Comparison of ENCODE assay signal across 19 cellular contexts in the genomic region with DNA sequence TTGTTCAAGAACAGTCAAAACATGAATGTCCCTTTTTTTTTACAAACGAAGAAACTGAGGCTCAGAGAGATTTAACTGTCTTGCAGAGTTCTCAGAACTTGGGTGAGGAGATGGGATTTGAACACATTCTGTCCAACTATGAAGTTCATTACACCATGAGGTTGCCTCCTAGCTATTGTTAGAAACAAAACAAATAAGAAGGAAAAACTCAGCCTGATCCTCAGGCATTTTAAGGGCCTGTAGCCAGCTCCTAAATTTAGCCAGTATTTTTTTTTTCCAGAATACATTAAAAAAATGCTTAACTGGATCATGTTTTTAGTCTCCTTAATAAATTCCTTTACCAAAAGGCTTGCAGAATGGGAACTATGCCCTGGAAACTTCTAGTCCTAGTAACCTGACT.
DNase-seq lines count a peak whose midpoint lies in the region; ATAC-seq and TF ChIP-seq lines count a peak whose summit lies in the region.
"Had no signal": no experiment of that assay in that cellular context is flagged by ENCODE, and none has a peak within 500 bp of the region (broad histone marks: within the 10 kb centered on the region; RNA-seq: fewer than 3 reads in every experiment).

No MANE protein-coding gene starts in this region.

- WGBS in right cardiac atrium = 67% methylated on average over 1 of the region's 1 CpG

- H3K27me3 ChIP-seq in left ventricle myocardium inferior (ENCODE audit: low read depth) (no peaks in the 10 kb centered on the region), right cardiac atrium (ENCODE audit: control insufficient read depth, insufficient read depth) (no peaks in the 10 kb centered on the region), muscle layer of colon (ENCODE audit: control insufficient read depth in 1 of 2, insufficient read depth in 2 of 2, low read length in 2 of 2) (no peaks in the 10 kb centered on the region)
- H3K27me3 ChIP-seq: BE2C had no signal

- no peak overlapping the region for H3K9ac ChIP-seq in muscle layer of colon (ENCODE audit: low read length)
- H3K9ac ChIP-seq: GM23248 had no signal

- H3K27ac ChIP-seq in left ventricle myocardium inferior (replicated peaks) (peak overlapping the region; percentile 10), right cardiac atrium (ENCODE audit: low read length) (no peak overlapping the region), muscle layer of colon (ENCODE audit: low read depth, low read length) (peak overlapping the region; percentile 45)
- H3K27ac ChIP-seq: 22Rv1, GM23248, HL-60 had no signal

- H3K4me3 ChIP-seq in left ventricle myocardium inferior (no peak overlapping the region), right cardiac atrium (ENCODE audit: low read length) (no peak overlapping the region), muscle layer of colon (ENCODE audit: low read depth in 1 of 2, low read length in 2 of 2) (no peak overlapping the region)
- H3K4me3 ChIP-seq: GM23248 had no signal

- H3K36me3 ChIP-seq in left ventricle myocardium inferior = no peaks in the 10 kb centered on the region
- no peaks in the 10 kb centered on the region for H3K36me3 ChIP-seq in muscle layer of colon (ENCODE audit: insufficient read depth, low read length)
- H3K36me3 ChIP-seq: BE2C had no signal

- no peak for DNase-seq in left ventricle myocardium inferior
- no peak for DNase-seq in right cardiac atrium
- DNase-seq in stromal cell of bone marrow (ENCODE audit: low read depth) = peak; percentile 9
- no peak for DNase-seq in EL
- no peak for DNase-seq in effector CD8-positive, alpha-beta T cell (lab: John Stamatoyannopoulos, UW)
- no peak for DNase-seq in activated CD4-positive, alpha-beta T cell treated with anti-CD3 and anti-CD28 coated beads for 48 hours
- DNase-seq: BE2C; Calu3; CD4-positive, alpha-beta memory T cell; DMS53; GM23248; HCEC 1CT; NCI-H1105 treated with DMSO at 0.1 percent for 48 hours; NCI-H187; OCI-M1 had no signal

- no peaks in the 10 kb centered on the region for H3K9me3 ChIP-seq in left ventricle myocardium inferior (replicated peaks)
- no peaks in the 10 kb centered on the region for H3K9me3 ChIP-seq in right cardiac atrium (ENCODE audit: control insufficient read depth, low read length)
- no peaks in the 10 kb centered on the region for H3K9me3 ChIP-seq in muscle layer of colon (ENCODE audit: low read length)
- H3K9me3 ChIP-seq: BE2C had no signal

- H3K4me1 ChIP-seq in left ventricle myocardium inferior (peaks cover 8% of the 10 kb centered on the region), right cardiac atrium (ENCODE audit: control insufficient read depth, insufficient read depth, low read length) (no peaks in the 10 kb centered on the region), muscle layer of colon (ENCODE audit: insufficient read depth, low read length) (peaks cover 36% of the 10 kb centered on the region)
- H3K4me1 ChIP-seq: BE2C had no signal

- ATAC-seq in right cardiac atrium (no peak), GM21360 (IDR thresholded peaks at IDR 0.05; ENCODE audit: unreplicated experiment) (no peak)

- TF ChIP-seq CTCF in left ventricle myocardium inferior (IDR thresholded peaks at IDR 0.05; ENCODE audit: borderline replicate concordance) = no peak

- intact Hi-C loops in left ventricle myocardium inferior (cut with micrococcal nuclease) (no loop called here), right cardiac atrium (cut with DNase I) (no loop called here)
